In the genomic region with DNA sequence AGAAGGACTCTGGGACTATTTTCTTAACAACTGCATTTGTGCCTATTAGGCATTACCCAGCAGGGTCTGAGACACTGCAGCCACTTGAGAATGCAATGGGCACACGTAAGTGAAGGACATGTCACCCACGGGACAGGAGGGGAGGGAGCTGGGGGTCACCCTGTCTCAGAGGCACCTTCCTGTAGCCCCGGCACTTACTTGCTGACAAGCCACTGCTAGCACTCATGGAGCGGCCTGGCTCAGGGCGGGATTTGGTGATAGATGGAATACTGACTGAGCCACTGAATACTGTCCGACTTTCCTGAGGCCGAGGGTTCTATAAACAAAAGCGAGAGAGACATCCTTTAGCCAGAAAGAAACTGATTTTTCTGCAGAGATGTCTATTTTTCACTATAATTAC, we compare ENCODE assay signal across 20 cellular contexts.
DNase-seq lines count a peak whose midpoint lies in the region; ATAC-seq and TF ChIP-seq lines count a peak whose summit lies in the region.
"Had no signal": no experiment of that assay in that cellular context is flagged by ENCODE, and none has a peak within 500 bp of the region (broad histone marks: within the 10 kb centered on the region; RNA-seq: fewer than 3 reads in every experiment).

No MANE protein-coding gene starts in this region.

- H3K36me3 ChIP-seq in cardiac muscle cell (no peaks in the 10 kb centered on the region), left ventricle myocardium inferior (peaks cover 52% of the 10 kb centered on the region), mesenchymal stem cell (ENCODE audit: control insufficient read depth in 1 of 2, insufficient read depth in 2 of 2, low read depth in 1 of 2, low read length in 2 of 2) (peaks cover 20 to 50% of the 10 kb centered on the region in 2 experiments)

- intact Hi-C loops in left ventricle myocardium inferior (cut with micrococcal nuclease): no loop called here
- intact Hi-C loops in left colon (cut with DNase I, micrococcal nuclease): no loop called here

- H2BK12ac ChIP-seq in mesenchymal stem cell (ENCODE audit: low read length in 2 of 2): no peak overlapping the region

- H3K27me3 ChIP-seq in cardiac muscle cell: no peaks in the 10 kb centered on the region
- no peaks in the 10 kb centered on the region for H3K27me3 ChIP-seq in left ventricle myocardium inferior (ENCODE audit: low read depth)
- no peaks in the 10 kb centered on the region for H3K27me3 ChIP-seq in mesenchymal stem cell (ENCODE audit: control insufficient read depth in 1 of 2, insufficient read depth in 1 of 2, low read length in 2 of 2)
- H3K27me3 ChIP-seq: BLaER1 treated with 17β-estradiol and CSF1 and Interleukin-3, amounts not matched to agents 10 nM and 100 nM had no signal

- no peak overlapping the region for H2BK5ac ChIP-seq in mesenchymal stem cell (ENCODE audit: low read depth, low read length, poor library complexity, severe bottlenecking)

- H3K79me1 ChIP-seq in mesenchymal stem cell (replicated peaks; ENCODE audit: low read length, poor library complexity, severe bottlenecking): peaks cover 9% of the 10 kb centered on the region

- peaks cover 30% of the 10 kb centered on the region for H3K4me1 Mint-ChIP-seq in glutamatergic neuron (ENCODE audit: low read depth, unreplicated experiment)
- H3K4me1 Mint-ChIP-seq in stimulated activated memory B cell treated with anti-CD40 and anti-IgM and Interleukin-4, amounts not matched to agents 10 μg/mL and 1 μg/mL and 100 μg/mL, for 72 hours: no peaks in the 10 kb centered on the region
- H3K4me1 Mint-ChIP-seq in effector memory CD8-positive, alpha-beta T cell (ENCODE audit: low read depth in 2 of 2): no peaks in the 10 kb centered on the region
- H3K4me1 Mint-ChIP-seq: B cell had no signal

- H3K4me1 ChIP-seq in cardiac muscle cell (ENCODE audit: low read depth) (peaks cover 5% of the 10 kb centered on the region), left ventricle myocardium inferior (peaks cover 3% of the 10 kb centered on the region), mesenchymal stem cell (ENCODE audit: control insufficient read depth, insufficient read depth, low read depth, low read length) (peaks cover 4% of the 10 kb centered on the region)
- H3K4me1 ChIP-seq: A549; BLaER1 treated with 17β-estradiol and CSF1 and Interleukin-3, amounts not matched to agents 10 nM and 100 nM; Caco-2 had no signal

- no peak overlapping the region for H2AK5ac ChIP-seq in mesenchymal stem cell (ENCODE audit: low read length, severe bottlenecking)

- H2BK120ac ChIP-seq in mesenchymal stem cell (ENCODE audit: low read depth, low read length): no peak overlapping the region

- H3K27ac ChIP-seq in cardiac muscle cell (peak overlapping the region; percentile 42), left ventricle myocardium inferior (replicated peaks) (no peak overlapping the region), mesenchymal stem cell (ENCODE audit: low read length, poor library complexity, severe bottlenecking) (no peak overlapping the region)
- H3K27ac ChIP-seq: 22Rv1; A549; BLaER1 treated with 17β-estradiol and CSF1 and Interleukin-3, amounts not matched to agents 10 nM and 100 nM; C4-2B had no signal

- peaks cover 5% of the 10 kb centered on the region for H3K36me3 Mint-ChIP-seq in glutamatergic neuron (ENCODE audit: unreplicated experiment)
- no peaks in the 10 kb centered on the region for H3K36me3 Mint-ChIP-seq in stimulated activated memory B cell treated with anti-CD40 and anti-IgM and Interleukin-4, amounts not matched to agents 10 μg/mL and 1 μg/mL and 100 μg/mL, for 72 hours
- no peaks in the 10 kb centered on the region for H3K36me3 Mint-ChIP-seq in effector memory CD8-positive, alpha-beta T cell (ENCODE audit: insufficient read depth)
- H3K36me3 Mint-ChIP-seq: CD8-positive, alpha-beta T cell had no signal

- H3K4me3 Mint-ChIP-seq in glutamatergic neuron (ENCODE audit: unreplicated experiment): no peak overlapping the region
- no peak overlapping the region for H3K4me3 Mint-ChIP-seq in stimulated activated memory B cell treated with anti-CD40 and anti-IgM and Interleukin-4, amounts not matched to agents 10 μg/mL and 1 μg/mL and 100 μg/mL, for 72 hours
- H3K4me3 Mint-ChIP-seq in effector memory CD8-positive, alpha-beta T cell: no peak overlapping the region
- H3K4me3 Mint-ChIP-seq: B cell; CD4-positive, alpha-beta T cell; CD8-positive, alpha-beta T cell had no signal

- no peak overlapping the region for H4K8ac ChIP-seq in mesenchymal stem cell (ENCODE audit: low read length)

- H2AFZ ChIP-seq in mesenchymal stem cell (ENCODE audit: low read depth, low read length): no peak overlapping the region

- H3K27ac Mint-ChIP-seq in glutamatergic neuron (ENCODE audit: unreplicated experiment): peak overlapping the region; percentile 84
- no peak overlapping the region for H3K27ac Mint-ChIP-seq in stimulated activated memory B cell treated with anti-CD40 and anti-IgM and Interleukin-4, amounts not matched to agents 10 μg/mL and 1 μg/mL and 100 μg/mL, for 72 hours
- H3K27ac Mint-ChIP-seq in effector memory CD8-positive, alpha-beta T cell: no peak overlapping the region
- H3K27ac Mint-ChIP-seq: B cell; CD4-positive, alpha-beta T cell; CD8-positive, alpha-beta T cell had no signal

- H3K18ac ChIP-seq in mesenchymal stem cell (ENCODE audit: low read depth in 1 of 2, low read length in 2 of 2): no peak overlapping the region

- no peak overlapping the region for H3K14ac ChIP-seq in mesenchymal stem cell (ENCODE audit: low read length in 2 of 2)

- no peak overlapping the region for H3K4ac ChIP-seq in mesenchymal stem cell (ENCODE audit: low read depth in 1 of 2, low read length in 2 of 2)

- H3K4me2 ChIP-seq in mesenchymal stem cell (ENCODE audit: low read length, poor library complexity, severe bottlenecking): no peak overlapping the region
- H3K4me2 ChIP-seq: A549; BLaER1 treated with 17β-estradiol and CSF1 and Interleukin-3, amounts not matched to agents 10 nM and 100 nM had no signal

- H3K23ac ChIP-seq in mesenchymal stem cell (ENCODE audit: low read length in 2 of 2): no peak overlapping the region

- H3K9me3 ChIP-seq in cardiac muscle cell (ENCODE audit: low read depth) (no peaks in the 10 kb centered on the region), left ventricle myocardium inferior (replicated peaks) (no peaks in the 10 kb centered on the region), mesenchymal stem cell (ENCODE audit: control insufficient read depth, low read length) (no peaks in the 10 kb centered on the region)
- H3K9me3 ChIP-seq: A549, Caco-2 had no signal

- H3K9ac ChIP-seq in mesenchymal stem cell (ENCODE audit: low read length): no peak overlapping the region
- H3K9ac ChIP-seq: BLaER1 treated with 17β-estradiol and CSF1 and Interleukin-3, amounts not matched to agents 10 nM and 100 nM had no signal

- WGBS in mesenchymal stem cell: 93% methylated on average over 8 of the region's 8 CpGs

- peak; percentile 24 for ATAC-seq in stimulated activated memory B cell treated with anti-CD40 and anti-IgM and Interleukin-4, amounts not matched to agents 10 μg/mL and 1 μg/mL and 100 μg/mL, for 72 hours
- ATAC-seq in left colon (no peak), HG03469 (IDR thresholded peaks at IDR 0.05; ENCODE audit: unreplicated experiment) (no peak)
- ATAC-seq in effector memory CD8-positive, alpha-beta T cell (replicated peaks): no peak
- ATAC-seq: A549; CD8-positive, alpha-beta T cell had no signal

- DNase-seq in cardiac muscle cell (ENCODE audit: low read depth in 1 of 2, low spot score in 1 of 2) (peak in 1 of 2 donors; percentile 61), left ventricle myocardium inferior (no peak), glutamatergic neuron (peak; percentile 45), mesenchymal stem cell (no peak), left colon (no peak)
- no peak for DNase-seq in effector memory CD8-positive, alpha-beta T cell
- DNase-seq: AML-193; Caco-2; Calu3; CD4-positive, alpha-beta T cell; CD8-positive, alpha-beta T cell; DMS79 treated with DMSO at 0.1 percent for 48 hours; GF-D8 had no signal

- H3K9me3 Mint-ChIP-seq in glutamatergic neuron (ENCODE audit: unreplicated experiment): peaks cover 11% of the 10 kb centered on the region
- peaks cover 3% of the 10 kb centered on the region for H3K9me3 Mint-ChIP-seq in stimulated activated memory B cell treated with anti-CD40 and anti-IgM and Interleukin-4, amounts not matched to agents 10 μg/mL and 1 μg/mL and 100 μg/mL, for 72 hours
- no peaks in the 10 kb centered on the region for H3K9me3 Mint-ChIP-seq in effector memory CD8-positive, alpha-beta T cell
- H3K9me3 Mint-ChIP-seq: CD4-positive, alpha-beta T cell; CD8-positive, alpha-beta T cell had no signal

- H3K4me3 ChIP-seq in cardiac muscle cell: no peak overlapping the region
- no peak overlapping the region for H3K4me3 ChIP-seq in left ventricle myocardium inferior
- H3K4me3 ChIP-seq in mesenchymal stem cell (ENCODE audit: insufficient read depth in 1 of 2, low read depth in 1 of 2, low read length in 2 of 2): no peak overlapping the region
- H3K4me3 ChIP-seq: A549; BLaER1 treated with 17β-estradiol and CSF1 and Interleukin-3, amounts not matched to agents 10 nM and 100 nM had no signal

- peak overlapping the region; percentile 7 for H4K91ac ChIP-seq in mesenchymal stem cell (ENCODE audit: low read length)

- TF ChIP-seq CTCF in cardiac muscle cell (IDR thresholded peaks at IDR 0.05; ENCODE audit: low read depth, low read length) (no peak), left ventricle myocardium inferior (IDR thresholded peaks at IDR 0.05; ENCODE audit: borderline replicate concordance) (no peak), glutamatergic neuron (IDR thresholded peaks at IDR 0.05; ENCODE audit: partially characterized antibody, unreplicated experiment) (no peak)

- H3K27me3 Mint-ChIP-seq in glutamatergic neuron (ENCODE audit: unreplicated experiment): peaks cover 8% of the 10 kb centered on the region
- peaks cover 8% of the 10 kb centered on the region for H3K27me3 Mint-ChIP-seq in stimulated activated memory B cell treated with anti-CD40 and anti-IgM and Interleukin-4, amounts not matched to agents 10 μg/mL and 1 μg/mL and 100 μg/mL, for 72 hours
- peaks cover 0 to 14% of the 10 kb centered on the region in 2 donors for H3K27me3 Mint-ChIP-seq in effector memory CD8-positive, alpha-beta T cell
- H3K27me3 Mint-ChIP-seq: B cell; CD4-positive, alpha-beta T cell had no signal

- H2BK15ac ChIP-seq in mesenchymal stem cell (ENCODE audit: low read depth, poor library complexity, severe bottlenecking): no peak overlapping the region
